In genomic region chrX:46545111-46546005, GRCh38 we compare ENCODE assay signal across 8 cellular contexts. TPM values are rescaled to one million over a fixed set of nuclear protein-coding genes. Genes with fewer than 3 reads are reported as not detected.
DNase-seq lines count a peak whose midpoint lies in the region; ATAC-seq and TF ChIP-seq lines count a peak whose summit lies in the region.

Gene ZNF674 (minus strand): TSS chrX:46545421. CDS start chrX:46542087, 3,334 bp downstream.

- DNase-seq in Ammon's horn (ENCODE audit: low spot score) (peak; percentile 93), NCI-H446 (lab: John Stamatoyannopoulos, UW) (peak; percentile 82 to 95), chondrocyte (ENCODE audit: low spot score) (peak; percentile 96), kidney tubule cell (ENCODE audit: low spot score) (peak; percentile 94)
- DNase-seq in activated CD4-positive, CD25-positive, alpha-beta regulatory T cell treated with anti-CD3 and anti-CD28 coated beads, Interleukin-2, amount 50 U/mL, for 72 hours: peak; percentile 90
- peak; percentile 76 to 81 for DNase-seq in stimulated activated CD4-positive, alpha-beta T cell treated with anti-CD3 and anti-CD28 coated beads, Interleukin-1b, Interleukin-23, amount 100 ng/mL, for 1 hour (ENCODE audit: low read depth in 2 of 2)

- TF ChIP-seq CTCF in chondrocyte (IDR thresholded peaks at IDR 0.05): peak; percentile 57

- no peaks in the 10 kb centered on the region for H3K27me3 Mint-ChIP-seq in chondrocyte (ENCODE audit: low read depth)

- H3K36me3 Mint-ChIP-seq in chondrocyte (ENCODE audit: low read depth): peaks cover 3% of the 10 kb centered on the region

- H3K4me3 Mint-ChIP-seq in chondrocyte (ENCODE audit: unreplicated experiment): peak within 1 kb of the TSS; percentile 97

- peaks cover 35% of the 10 kb centered on the region for H3K4me1 Mint-ChIP-seq in chondrocyte (ENCODE audit: low read depth)

- peaks cover 13% of the 10 kb centered on the region for H3K9me3 Mint-ChIP-seq in chondrocyte (ENCODE audit: low read depth)

- ATAC-seq in GM19035 (IDR thresholded peaks at IDR 0.05; ENCODE audit: unreplicated experiment) (peak; percentile 89), HG03342 (IDR thresholded peaks at IDR 0.05; ENCODE audit: unreplicated experiment) (peak; percentile 88)

- H3K27ac Mint-ChIP-seq in chondrocyte (ENCODE audit: unreplicated experiment): peak within 1 kb of the TSS; percentile 100

RNA-seq across cellular contexts. Expression of gene ZNF674, which starts in this region (rescaled TPM):
- total RNA-seq in chondrocyte: 6.3 to 6.5 TPM (median 6.4 TPM) in 3 replicates

Comparison
In these comparisons a context has a peak if more than half of its experiments do, and no peak if none do; other contexts are left out.
1. Peak in every context shown above with its lines: DNase-seq and ATAC-seq.